Comparison of ENCODE assay signal across 18 cellular contexts in genomic region chr21:29230541-29231275, GRCh38.
DNase-seq lines count a peak whose midpoint lies in the region; ATAC-seq and TF ChIP-seq lines count a peak whose summit lies in the region.
"Had no signal": no experiment of that assay in that cellular context is flagged by ENCODE, and none has a peak within 500 bp of the region (broad histone marks: within the 10 kb centered on the region; RNA-seq: fewer than 3 reads in every experiment).

No MANE protein-coding gene starts in this region.

- H3K9me3 Mint-ChIP-seq in stimulated activated naive CD8-positive, alpha-beta T cell treated with anti-CD3 and anti-CD28 coated beads, Interleukin-15, Interleukin-2, amounts not matched to agents 100 ng/mL and 50 ng/mL, for 24 hours, result no peaks in the 10 kb centered on the region
- H3K9me3 Mint-ChIP-seq: natural killer cell had no signal

- ATAC-seq in stimulated activated naive CD8-positive, alpha-beta T cell treated with anti-CD3 and anti-CD28 coated beads, Interleukin-15, Interleukin-2, amounts not matched to agents 100 U/mL and 50 U/mL, for 24 hours, result no peak
- ATAC-seq in left lung (peak; percentile 21), body of pancreas (no peak), GM18520 (IDR thresholded peaks at IDR 0.05; ENCODE audit: unreplicated experiment) (no peak), T-helper 17 cell (no peak)
- ATAC-seq: natural killer cell, Panc1 had no signal

- peaks cover 8% of the 10 kb centered on the region for H3K27me3 Mint-ChIP-seq in stimulated activated naive CD8-positive, alpha-beta T cell treated with anti-CD3 and anti-CD28 coated beads, Interleukin-15, Interleukin-2, amounts not matched to agents 100 ng/mL and 50 ng/mL, for 24 hours
- peaks cover 40% of the 10 kb centered on the region for H3K27me3 Mint-ChIP-seq in T-helper 17 cell

- H3K27me3 ChIP-seq in left lung (no peaks in the 10 kb centered on the region), body of pancreas (no peaks in the 10 kb centered on the region), hepatocyte (no peaks in the 10 kb centered on the region)
- H3K27me3 ChIP-seq: vagina had no signal

- H3K4me2 ChIP-seq in hepatocyte, result no peak overlapping the region

- H3K27ac ChIP-seq in left lung (no peak overlapping the region), body of pancreas (no peak overlapping the region), hepatocyte (no peak overlapping the region)
- H3K27ac ChIP-seq: left ventricle myocardium inferior, vagina had no signal

- intact Hi-C loops in left lung (cut with DNase I) (no loop called here), body of pancreas (cut with DNase I) (no loop called here)

- no peaks in the 10 kb centered on the region for H3K79me2 ChIP-seq in hepatocyte

- in situ Hi-C loops in astrocyte of the spinal cord (cut with HindIII; ENCODE audit: low sequenced_read_pairs), result no loop called here

- no peak overlapping the region for H2AFZ ChIP-seq in hepatocyte

- no peak for DNase-seq in stimulated activated naive CD8-positive, alpha-beta T cell treated with anti-CD3 and anti-CD28 coated beads, Interleukin-15, Interleukin-2, amounts not matched to agents 100 U/mL and 50 U/mL, for 24 hours
- peak; percentile 24 for DNase-seq in astrocyte of the spinal cord (ENCODE audit: low read depth, low spot score)
- no peak for DNase-seq in left lung
- DNase-seq in body of pancreas, result no peak
- DNase-seq in hepatocyte (ENCODE audit: low spot score), result no peak
- DNase-seq in T-helper 17 cell, result no peak
- DNase-seq: activated CD4-positive, CD25-positive, alpha-beta regulatory T cell; activated naive CD4-positive, alpha-beta T cell treated with Interleukin-2 at 50 U/mL for 16 hours; caudate nucleus; left ventricle myocardium inferior; natural killer cell; NCI-H1694; NCI-H524; stimulated activated CD4-positive, alpha-beta T cell treated with anti-CD3 and anti-CD28 coated beads, Interleukin-4, amount 100 ng/mL, for 1 hour had no signal

- 90 to 93% methylated on average over 3 of the region's 3 CpGs for WGBS in body of pancreas, 2 donors
- 80% methylated on average over 3 of the region's 3 CpGs for WGBS in hepatocyte (ENCODE audit: low lambda C conversion rate, missing lambda C conversion rate)

- no peak for TF ChIP-seq CTCF in astrocyte of the spinal cord (IDR thresholded peaks at IDR 0.05; ENCODE audit: low read depth, low read length)
- TF ChIP-seq CTCF in left lung (IDR thresholded peaks at IDR 0.05), result no peak
- TF ChIP-seq CTCF in body of pancreas (IDR thresholded peaks at IDR 0.05), result no peak
- TF ChIP-seq CTCF in hepatocyte (IDR thresholded peaks at IDR 0.05; ENCODE audit: poor library complexity), result no peak

- H4K20me1 ChIP-seq in hepatocyte (ENCODE audit: insufficient read depth, poor library complexity, severe bottlenecking), result no peaks in the 10 kb centered on the region

- H3K4me1 ChIP-seq in left lung (peaks cover 0 to 40% of the 10 kb centered on the region in 2 donors), body of pancreas (no peaks in the 10 kb centered on the region), hepatocyte (ENCODE audit: insufficient read depth) (peaks cover 6% of the 10 kb centered on the region)
- H3K4me1 ChIP-seq: left ventricle myocardium inferior had no signal

- H3K9me2 ChIP-seq in hepatocyte (replicated peaks; ENCODE audit: insufficient read depth), result no peaks in the 10 kb centered on the region

- peaks cover 54% of the 10 kb centered on the region for H3K4me1 Mint-ChIP-seq in stimulated activated naive CD8-positive, alpha-beta T cell treated with anti-CD3 and anti-CD28 coated beads, Interleukin-15, Interleukin-2, amounts not matched to agents 100 ng/mL and 50 ng/mL, for 24 hours (ENCODE audit: low read depth)
- peaks cover 15% of the 10 kb centered on the region for H3K4me1 Mint-ChIP-seq in T-helper 17 cell

- TF ChIP-seq POLR2A in body of pancreas (IDR thresholded peaks at IDR 0.05), result no peak

- H3K4me3 ChIP-seq in astrocyte of the spinal cord (ENCODE audit: low read depth, low read length) (no peak overlapping the region), left lung (no peak overlapping the region), body of pancreas (no peak overlapping the region), hepatocyte (no peak overlapping the region)
- H3K4me3 ChIP-seq: left ventricle myocardium inferior, vagina had no signal

- H3K27ac Mint-ChIP-seq in stimulated activated naive CD8-positive, alpha-beta T cell treated with anti-CD3 and anti-CD28 coated beads, Interleukin-15, Interleukin-2, amounts not matched to agents 100 ng/mL and 50 ng/mL, for 24 hours, result peak overlapping the region; percentile 24
- H3K27ac Mint-ChIP-seq in T-helper 17 cell, result no peak overlapping the region
- H3K27ac Mint-ChIP-seq: natural killer cell had no signal

- H3K36me3 ChIP-seq in left lung (no peaks in the 10 kb centered on the region), body of pancreas (replicated peaks in 1 of 2; ENCODE audit: insufficient read depth in 1 of 2, low read depth in 2 of 2) (no peaks in the 10 kb centered on the region), hepatocyte (replicated peaks; ENCODE audit: insufficient read depth, low read depth) (no peaks in the 10 kb centered on the region)
- H3K36me3 ChIP-seq: left ventricle myocardium inferior, vagina had no signal

- H3K36me3 Mint-ChIP-seq in stimulated activated naive CD8-positive, alpha-beta T cell treated with anti-CD3 and anti-CD28 coated beads, Interleukin-15, Interleukin-2, amounts not matched to agents 100 ng/mL and 50 ng/mL, for 24 hours (ENCODE audit: low read depth), result no peaks in the 10 kb centered on the region
- no peaks in the 10 kb centered on the region for H3K36me3 Mint-ChIP-seq in T-helper 17 cell (ENCODE audit: low read depth)
- H3K36me3 Mint-ChIP-seq: natural killer cell had no signal

- no peaks in the 10 kb centered on the region for H3K9me3 ChIP-seq in left lung
- H3K9me3 ChIP-seq in body of pancreas, result no peaks in the 10 kb centered on the region
- no peaks in the 10 kb centered on the region for H3K9me3 ChIP-seq in hepatocyte (ENCODE audit: low read depth)
- H3K9me3 ChIP-seq in T-helper 17 cell (ENCODE audit: control insufficient read depth, low read length, poor library complexity, severe bottlenecking), result no peaks in the 10 kb centered on the region
- H3K9me3 ChIP-seq: vagina had no signal

- no peak overlapping the region for H3K4me3 Mint-ChIP-seq in stimulated activated naive CD8-positive, alpha-beta T cell treated with anti-CD3 and anti-CD28 coated beads, Interleukin-15, Interleukin-2, amounts not matched to agents 100 ng/mL and 50 ng/mL, for 24 hours
- no peak overlapping the region for H3K4me3 Mint-ChIP-seq in T-helper 17 cell
- H3K4me3 Mint-ChIP-seq: natural killer cell had no signal
